Comparison of ENCODE assay signal across 1 cellular context in the genomic region with DNA sequence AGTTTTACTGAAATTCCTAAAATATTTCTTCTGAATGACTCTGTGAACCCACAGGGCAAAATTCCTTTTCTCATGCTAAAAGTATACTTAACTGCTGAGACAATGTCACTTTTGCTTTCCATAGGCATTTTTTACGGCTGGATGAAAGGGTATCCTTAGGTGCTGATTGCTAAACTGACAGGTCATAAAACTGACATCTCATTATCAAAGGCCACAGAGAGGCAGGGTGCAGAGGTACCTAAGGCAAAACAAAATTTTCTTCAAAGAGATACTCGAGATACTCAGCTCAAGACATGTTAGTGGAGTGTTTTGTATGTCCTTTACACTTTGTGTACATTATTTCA.
TF ChIP-seq lines count a peak whose summit lies in the region.

No MANE protein-coding gene starts in this region.

TF ChIP-seq in H1, 55 proteins besides CTCF, POLR2A, EP300 and RAD21:
- no peak for TF ChIP-seq JUND (IDR thresholded peaks at IDR 0.05; ENCODE audit: low read length)
- TF ChIP-seq FOSL1 (IDR thresholded peaks at IDR 0.05; ENCODE audit: insufficient read depth, low read depth, low read length): no peak
- no peak for TF ChIP-seq BACH1 (IDR thresholded peaks at IDR 0.05; ENCODE audit: low read length)
- TF ChIP-seq HDAC2 (IDR thresholded peaks at IDR 0.05; ENCODE audit: borderline replicate concordance in 1 of 2, low read depth in 2 of 2, low read length in 2 of 2): no peak
- TF ChIP-seq CHD2 (IDR thresholded peaks at IDR 0.05; ENCODE audit: low read length): no peak
- no peak for TF ChIP-seq RXRA (IDR thresholded peaks at IDR 0.05; ENCODE audit: insufficient read depth, low read depth, low read length)
- TF ChIP-seq RBBP5 (IDR thresholded peaks at IDR 0.05; ENCODE audit: borderline replicate concordance, low read depth, low read length): no peak
- TF ChIP-seq CBX5 (IDR thresholded peaks at IDR 0.05; ENCODE audit: low read depth, low read length): no peak
- TF ChIP-seq, protein P1, sequence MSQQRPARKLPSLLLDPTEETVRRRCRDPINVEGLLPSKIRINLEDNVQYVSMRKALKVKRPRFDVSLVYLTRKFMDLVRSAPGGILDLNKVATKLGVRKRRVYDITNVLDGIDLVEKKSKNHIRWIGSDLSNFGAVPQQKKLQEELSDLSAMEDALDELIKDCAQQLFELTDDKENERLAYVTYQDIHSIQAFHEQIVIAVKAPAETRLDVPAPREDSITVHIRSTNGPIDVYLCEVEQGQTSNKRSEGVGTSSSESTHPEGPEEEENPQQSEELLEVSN (IDR thresholded peaks at IDR 0.05): no peak
- TF ChIP-seq KDM1A (IDR thresholded peaks at IDR 0.05; ENCODE audit: borderline replicate concordance, low read length): no peak
- no peak for TF ChIP-seq CEBPB (IDR thresholded peaks at IDR 0.05; ENCODE audit: low read depth, low read length)
- no peak for TF ChIP-seq SP2 (IDR thresholded peaks at IDR 0.05; ENCODE audit: low read length)
- TF ChIP-seq SRF (IDR thresholded peaks at IDR 0.05; ENCODE audit: low read depth, low read length): no peak
- no peak for TF ChIP-seq RFX5 (IDR thresholded peaks at IDR 0.05; ENCODE audit: borderline replicate concordance, low read depth, low read length)
- no peak for TF ChIP-seq CTBP2 (IDR thresholded peaks at IDR 0.05; ENCODE audit: borderline replicate concordance, insufficient read depth, insufficient read length, low read length)
- TF ChIP-seq NRF1 (IDR thresholded peaks at IDR 0.05; ENCODE audit: low read depth, low read length): no peak
- TF ChIP-seq BRCA1 (IDR thresholded peaks at IDR 0.05; ENCODE audit: low read depth, low read length): no peak
- TF ChIP-seq SP4 (IDR thresholded peaks at IDR 0.05; ENCODE audit: low read length): no peak
- no peak for TF ChIP-seq EZH2 (IDR thresholded peaks at IDR 0.05; ENCODE audit: low read depth, low read length, severe bottlenecking)
- TF ChIP-seq EGR1 (IDR thresholded peaks at IDR 0.05; ENCODE audit: borderline replicate concordance, low read depth, low read length): no peak
TF ChIP-seq in H1: peak in this region for 0.
